1 cellular context compared by ENCODE assay signal in genomic region chr12:6065872-6066217, GRCh38.
A peak's percentile ranks its signal among the peaks of the same experiment; 100 is the strongest.
TF ChIP-seq lines count a peak whose summit lies in the region.

No MANE protein-coding gene starts in this region.

TF ChIP-seq in endothelial cell of umbilical vein, 7 proteins besides CTCF, POLR2A, EP300 and RAD21:
- TF ChIP-seq POLR2AphosphoS5 (IDR thresholded peaks at IDR 0.05; ENCODE audit: insufficient read depth, low read depth, low read length) (peak; percentile 17), FOS (IDR thresholded peaks at IDR 0.05; ENCODE audit: borderline replicate concordance, insufficient read depth, low read length) (no peak), GATA2 (IDR thresholded peaks at IDR 0.05; ENCODE audit: insufficient read depth, insufficient read length, low read depth, low read length) (no peak), MAX (IDR thresholded peaks at IDR 0.05; ENCODE audit: insufficient read depth, insufficient read length) (no peak), JUN (IDR thresholded peaks at IDR 0.05; ENCODE audit: borderline replicate concordance, insufficient read depth, insufficient read length, low read depth) (no peak)
